In the genomic region with DNA sequence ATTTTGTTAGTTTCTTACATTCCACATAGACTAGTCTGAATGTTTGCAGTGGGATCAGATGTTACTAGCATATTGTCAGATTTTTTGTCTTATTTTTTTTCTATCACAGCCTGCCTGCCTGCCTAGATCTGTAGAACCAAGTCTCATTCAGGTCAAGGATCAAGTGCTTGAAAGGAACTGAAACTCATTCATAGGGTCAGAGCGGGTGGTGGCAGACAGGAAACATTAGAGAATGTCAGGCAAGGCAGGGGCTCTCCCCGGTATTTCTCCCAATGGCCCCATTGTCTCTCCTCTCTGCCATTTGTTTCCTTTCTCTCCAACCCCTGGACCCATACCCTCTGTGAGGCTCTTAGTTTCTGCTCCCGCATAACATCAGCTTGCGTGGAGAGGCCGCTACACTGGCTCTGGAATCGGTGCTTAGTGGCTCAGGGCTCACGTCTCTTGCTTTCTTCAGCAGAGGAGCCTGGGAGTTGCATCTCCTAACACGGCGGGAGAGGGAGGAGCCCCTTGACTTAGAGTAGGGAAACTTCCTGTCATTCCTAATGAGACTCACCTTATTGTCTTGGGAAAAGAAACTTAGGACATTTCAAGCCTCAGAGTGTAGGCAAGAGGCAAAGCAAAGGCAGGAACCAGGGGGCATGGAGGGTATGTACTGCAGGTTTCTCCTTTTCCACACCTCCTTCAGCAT, we compare ENCODE assay signal across 12 cellular contexts.
DNase-seq lines count a peak whose midpoint lies in the region; ATAC-seq and FAIRE-seq lines count a peak whose summit lies in the region.
"Had no signal": no experiment of that assay in that cellular context is flagged by ENCODE, and none has a peak within 500 bp of the region (broad histone marks: within the 10 kb centered on the region; RNA-seq: fewer than 3 reads in every experiment).

No MANE protein-coding gene starts in this region.

- DNase-seq in GM19239 (ENCODE audit: insufficient read length, low spot score), result peak; percentile 55
- peak; percentile 54 to 67 for DNase-seq in NOMO-1 (lab: John Stamatoyannopoulos, UW; ENCODE audit: unreplicated experiment in 2 of 2)
- DNase-seq in 8988T, result no peak
- no peak for DNase-seq in central memory CD4-positive, alpha-beta T cell
- no peak for DNase-seq in DMS153 (lab: John Stamatoyannopoulos, UW)
- DNase-seq in dedifferentiated amniotic fluid mesenchymal stem cell (ENCODE audit: extremely low spot score), result no peak
- DNase-seq: AML-193, immature natural killer cell, trophoblast cell had no signal

- no peak overlapping the region for H3K9ac ChIP-seq in BLaER1

- H3K36me3 ChIP-seq in BLaER1, result no peaks in the 10 kb centered on the region

- peak; percentile 99 for FAIRE-seq in GM19239 (lab: Jason Lieb, UNC)

- peaks cover 12% of the 10 kb centered on the region; the same call in 1 of the 2 replicates for H3K4me1 ChIP-seq in BLaER1

- H4K20me1 ChIP-seq in BLaER1, result no peaks in the 10 kb centered on the region

- no peak overlapping the region for H3K4me3 ChIP-seq in BLaER1
- H3K4me3 ChIP-seq: skin epidermis had no signal

- no peaks in the 10 kb centered on the region for H3K9me3 ChIP-seq in BLaER1

- no peaks in the 10 kb centered on the region for H3K27me3 ChIP-seq in BLaER1

- peak; percentile 97 for ATAC-seq in HG02885 (IDR thresholded peaks at IDR 0.05; ENCODE audit: poor library complexity, unreplicated experiment)

- no peak overlapping the region for H3K27ac ChIP-seq in BLaER1
- H3K27ac ChIP-seq: skin epidermis had no signal

- H3K4me2 ChIP-seq in BLaER1, result peak overlapping the region; percentile 17

Comparison
In these comparisons a context has a peak if more than half of its experiments do, and no peak if none do; other contexts are left out.
1. DNase-seq: peak in GM19239 (single experiment) and NOMO-1 (2 of 2); none in 8988T (single experiment), central memory CD4-positive, alpha-beta T cell (single experiment), DMS153 (single experiment) and dedifferentiated amniotic fluid mesenchymal stem cell (single experiment).